In the genomic region with DNA sequence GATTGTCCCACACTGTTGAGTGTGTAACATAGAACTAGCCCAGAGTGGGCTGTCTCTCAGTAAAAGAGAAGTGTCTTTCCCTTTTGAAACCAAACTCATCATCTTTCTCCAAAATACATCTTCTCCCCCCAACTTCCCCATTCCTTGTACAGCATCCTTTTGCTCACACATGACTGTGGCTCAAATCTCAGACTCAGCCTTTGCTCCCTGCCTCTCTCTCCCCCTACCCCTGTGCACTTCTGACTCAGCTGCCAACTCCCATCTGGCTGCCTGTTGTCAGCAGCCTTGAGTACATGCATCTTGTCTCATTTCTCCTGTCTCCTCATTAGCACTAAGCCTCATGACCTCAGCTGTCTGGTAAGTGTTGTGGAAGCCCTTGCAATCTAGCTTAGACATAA, we compare ENCODE assay signal across 10 cellular contexts. TPM values are rescaled to one million over a fixed set of nuclear protein-coding genes. Genes with fewer than 3 reads are reported as not detected.
A peak's percentile ranks its signal among the peaks of the same experiment; 100 is the strongest.
DNase-seq lines count a peak whose midpoint lies in the region; ATAC-seq and TF ChIP-seq lines count a peak whose summit lies in the region.
"Had no signal": no experiment of that assay in that cellular context is flagged by ENCODE, and none has a peak within 500 bp of the region (broad histone marks: within the 10 kb centered on the region; RNA-seq: fewer than 3 reads in every experiment).

No MANE protein-coding gene starts in this region.

- H3K4me3 ChIP-seq in spleen, result no peak overlapping the region
- H3K4me3 ChIP-seq: colonic mucosa, psoas muscle had no signal

- H3K9me3 ChIP-seq in spleen, result no peaks in the 10 kb centered on the region
- H3K9me3 ChIP-seq: colonic mucosa, psoas muscle had no signal

- peak overlapping the region in 3 of 8 donors; percentile 25 to 56 (median 54) for H3K27ac ChIP-seq in spleen
- H3K27ac ChIP-seq: colonic mucosa, psoas muscle had no signal

- DNase-seq in Ammon's horn (ENCODE audit: low spot score) (peak; percentile 83), RPMI8226 (peak; percentile 92), left colon (no peak), iPS-NIHi11 (ENCODE audit: low spot score) (no peak), spleen (no peak)
- DNase-seq: colonic mucosa had no signal

- no peak for TF ChIP-seq CTCF in spleen (IDR thresholded peaks at IDR 0.05 in 8 of 11, conservative IDR thresholded peaks at IDR 0.05 in 3 of 11)

- H3K4me1 ChIP-seq in spleen, result peaks cover 0 to 29% (median 9%) of the 10 kb centered on the region in 6 donors
- H3K4me1 ChIP-seq: colonic mucosa, psoas muscle had no signal

- peak; percentile 45 for ATAC-seq in GM21515 (IDR thresholded peaks at IDR 0.05; ENCODE audit: unreplicated experiment)
- ATAC-seq in left colon, result peak; percentile 21
- no peak for ATAC-seq in GM21367 (IDR thresholded peaks at IDR 0.05; ENCODE audit: unreplicated experiment)
- no peak for ATAC-seq in HG02938 (IDR thresholded peaks at IDR 0.05; ENCODE audit: unreplicated experiment)

- TF ChIP-seq POLR2A in spleen (IDR thresholded peaks at IDR 0.05), result no peak

- H3K27me3 ChIP-seq in spleen (replicated peaks in 1 of 7), result no peaks in the 10 kb centered on the region
- H3K27me3 ChIP-seq: colonic mucosa had no signal

- intact Hi-C loops in left colon (cut with DNase I, micrococcal nuclease), result no loop called here
- intact Hi-C loops in spleen (cut with DNase I; ENCODE audit: low total_unique reads), result no loop called here

- H3K36me3 ChIP-seq in spleen, result no peaks in the 10 kb centered on the region
- H3K36me3 ChIP-seq: colonic mucosa had no signal

RNA-seq across cellular contexts. Expression of a gene that starts 18.1 kb away (rescaled TPM):
- total RNA-seq in left colon (100 to 1,000 TPM; 115 to 154 TPM), spleen (10 to 100 TPM; 30.4 to 45.9 (median 33.9) TPM)
- 10 to 100 TPM in 1 of 3 donors, 1 to 10 TPM in 2; 5.7 to 10.7 (median 6.2) TPM for polyA plus RNA-seq in spleen

Comparison
In these comparisons a context has a peak if more than half of its experiments do, and no peak if none do; other contexts are left out.
1. DNase-seq: peak in Ammon's horn (single experiment) and RPMI8226 (single experiment); none in left colon (0 of 2), iPS-NIHi11 (single experiment) and spleen (single experiment).
2. ATAC-seq: peak in GM21515 (single experiment) and left colon (single experiment); none in GM21367 (single experiment) and HG02938 (single experiment).